In the genomic region with DNA sequence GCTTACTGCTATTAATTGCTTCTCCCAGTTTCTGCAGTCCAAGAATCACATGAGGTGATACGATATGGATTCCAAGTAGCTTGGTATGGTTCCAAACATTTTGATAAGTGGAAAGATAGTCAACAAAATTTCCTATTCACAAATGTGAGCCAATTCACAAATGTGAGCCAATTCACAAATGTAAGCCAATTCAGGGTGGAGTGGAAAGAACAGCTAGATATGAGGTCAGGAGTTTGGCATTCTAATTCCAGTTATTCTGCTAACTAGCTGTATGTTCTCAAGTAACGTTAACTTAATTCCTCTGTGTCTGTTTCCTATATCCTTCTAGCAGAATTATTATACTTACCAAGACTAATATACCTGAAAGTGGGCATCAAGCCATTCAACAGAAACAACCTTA, we compare ENCODE assay signal across 29 cellular contexts. TPM values are rescaled to one million over a fixed set of nuclear protein-coding genes. Genes with fewer than 3 reads are reported as not detected.
A peak's percentile ranks its signal among the peaks of the same experiment; 100 is the strongest.
DNase-seq lines count a peak whose midpoint lies in the region; ATAC-seq and FAIRE-seq lines count a peak whose summit lies in the region.
"Had no signal": no experiment of that assay in that cellular context is flagged by ENCODE, and none has a peak within 500 bp of the region (broad histone marks: within the 10 kb centered on the region; RNA-seq: fewer than 3 reads in every experiment).

No MANE protein-coding gene starts in this region.

- H3K9ac ChIP-seq in rectal smooth muscle tissue (ENCODE audit: low read length) = no peak overlapping the region

- no peak overlapping the region for H3K4me3 Mint-ChIP-seq in T-cell
- H3K4me3 Mint-ChIP-seq: activated CD4-positive, alpha-beta T cell treated with anti-CD3 and anti-CD28 coated beads for 36 hours; immature natural killer cell; T-helper 2 cell treated with Interferon-gamma antibody and Interleukin-4, amounts not matched to agents 5 μg/mL and 100 μg/mL, for 36 hours had no signal

- H3K36me3 ChIP-seq in rectal smooth muscle tissue (ENCODE audit: control insufficient read depth, insufficient read depth, low read length) (no peaks in the 10 kb centered on the region), small intestine (ENCODE audit: control insufficient read depth in 2 of 2, insufficient read depth in 2 of 2, low read length in 2 of 2) (no peaks in the 10 kb centered on the region)
- H3K36me3 ChIP-seq: brain microvascular endothelial cell, neutrophil, vagina had no signal

- peak; percentile 77 for ATAC-seq in Right ventricle myocardium inferior
- ATAC-seq in Right ventricle myocardium superior (ENCODE audit: poor library complexity) = peak; percentile 63
- no peak for ATAC-seq in activated CD4-positive, CD25-positive, alpha-beta regulatory T cell treated with anti-CD3 and anti-CD28 coated beads, Interleukin-2, amount 50 U/mL, for 24 hours
- no peak for ATAC-seq in T-cell (replicated peaks in 1 of 4)
- ATAC-seq: activated CD4-positive, alpha-beta T cell treated with anti-CD3 and anti-CD28 coated beads for 36 hours; foreskin keratinocyte; left colon had no signal

- DNase-seq in Right ventricle myocardium inferior (ENCODE audit: missing footprints) (no peak), cardiac septum (ENCODE audit: low spot score) (no peak), Right ventricle myocardium superior (no peak), small intestine (no peak), hypothalamus (lab: John Stamatoyannopoulos, UW) (no peak), T-cell (no peak)
- DNase-seq: activated CD4-positive, alpha-beta T cell treated with anti-CD3 and anti-CD28 coated beads for 36 hours; activated CD8-positive, alpha-beta memory T cell treated with anti-CD3 and anti-CD28 coated beads for 24 hours; activated gamma-delta T cell; brain microvascular endothelial cell; DMS153; foreskin keratinocyte; GOT3; immature natural killer cell; KG1; left colon; MM.1S; NCI-H1417 treated with DMSO at 0.1 percent for 48 hours; NCI-H2081; NCI-H446; NCI-H82; stimulated activated CD4-positive, alpha-beta T cell treated with anti-CD3 and anti-CD28 coated beads, Interleukin-2, amount 100 ng/mL, for 24 hours; substantia nigra had no signal

- intact Hi-C loops in Right ventricle myocardium inferior (cut with DNase I) (no loop called here), cardiac septum (cut with DNase I) (no loop called here), Right ventricle myocardium superior (cut with DNase I) (no loop called here)

- no peaks in the 10 kb centered on the region for H3K27me3 ChIP-seq in rectal smooth muscle tissue (ENCODE audit: control insufficient read depth, insufficient read depth, low read length)
- H3K27me3 ChIP-seq in small intestine (ENCODE audit: control insufficient read depth in 2 of 2, insufficient read depth in 2 of 2, low read length in 2 of 2) = no peaks in the 10 kb centered on the region
- H3K27me3 ChIP-seq: brain microvascular endothelial cell, hepatocyte, neutrophil, vagina had no signal

- H3K27me3 Mint-ChIP-seq in T-cell = peaks cover 13 to 18% of the 10 kb centered on the region in 2 donors

- WGBS in small intestine, 3 donors = 22 to 37% (median 30%) methylated on average over 2 of the region's 2 CpGs

- no peak for FAIRE-seq in small intestine (lab: Jason Lieb, UNC)

- H3K27ac ChIP-seq in rectal smooth muscle tissue (ENCODE audit: low read depth, low read length) = peak overlapping the region; percentile 10
- no peak overlapping the region for H3K27ac ChIP-seq in small intestine (ENCODE audit: low read depth in 1 of 2, low read length in 1 of 2)
- H3K27ac ChIP-seq: brain microvascular endothelial cell, foreskin keratinocyte, hepatocyte, neutrophil, vagina had no signal

- H3K36me3 Mint-ChIP-seq in T-cell = no peaks in the 10 kb centered on the region
- H3K36me3 Mint-ChIP-seq: immature natural killer cell had no signal

- peaks cover 0 to 3% (median 3%) of the 10 kb centered on the region in 3 donors for H3K9me3 Mint-ChIP-seq in T-cell
- H3K9me3 Mint-ChIP-seq: T-helper 2 cell treated with Interferon-gamma antibody and Interleukin-4, amounts not matched to agents 5 μg/mL and 100 μg/mL, for 36 hours had no signal

- H3K27ac Mint-ChIP-seq in T-cell = no peak overlapping the region
- H3K27ac Mint-ChIP-seq: activated CD4-positive, alpha-beta T cell treated with anti-CD3 and anti-CD28 coated beads for 36 hours; immature natural killer cell; T-helper 2 cell treated with Interferon-gamma antibody and Interleukin-4, amounts not matched to agents 5 μg/mL and 100 μg/mL, for 36 hours had no signal

- no peaks in the 10 kb centered on the region for H3K4me1 ChIP-seq in rectal smooth muscle tissue (ENCODE audit: control insufficient read depth, insufficient read depth, low read length)
- H3K4me1 ChIP-seq in small intestine (ENCODE audit: control insufficient read depth in 2 of 2, insufficient read depth in 1 of 2, low read depth in 1 of 2, low read length in 1 of 2) = no peaks in the 10 kb centered on the region
- H3K4me1 ChIP-seq: foreskin keratinocyte, vagina had no signal

- no peaks in the 10 kb centered on the region for H3K9me3 ChIP-seq in small intestine (ENCODE audit: control insufficient read depth, low read depth)
- H3K9me3 ChIP-seq: neutrophil, vagina had no signal

- CTCF ChIA-PET in T-cell (lab: Charles Lee) = no interaction called here

- POLR2A ChIA-PET in T-cell (lab: Charles Lee) = no interaction called here

- no peaks in the 10 kb centered on the region for H3K4me1 Mint-ChIP-seq in T-cell
- H3K4me1 Mint-ChIP-seq: activated CD4-positive, alpha-beta T cell treated with anti-CD3 and anti-CD28 coated beads for 36 hours; immature natural killer cell had no signal

- H3K4me3 ChIP-seq in rectal smooth muscle tissue (ENCODE audit: low read length) = no peak overlapping the region
- no peak overlapping the region for H3K4me3 ChIP-seq in small intestine (ENCODE audit: low read depth in 1 of 2, low read length in 2 of 2)
- H3K4me3 ChIP-seq: hepatocyte, vagina had no signal

RNA-seq across cellular contexts. Expression of a gene that starts 37.5 kb away (rescaled TPM):
- total RNA-seq in Right ventricle myocardium inferior (29.7 TPM), cardiac septum (26.0 TPM), Right ventricle myocardium superior (28.1 TPM), T-cell (10 to 100 TPM; 11.1 to 21.4 (median 17.5) TPM)
- polyA plus RNA-seq in small intestine = 100 to 1,000 TPM; 121 to 163 (median 149) TPM

Comparison
In these comparisons a context has a peak if more than half of its experiments do, and no peak if none do; other contexts are left out.
1. ATAC-seq: peak in Right ventricle myocardium inferior (single experiment) and Right ventricle myocardium superior (single experiment); none in activated CD4-positive, CD25-positive, alpha-beta regulatory T cell treated with anti-CD3 and anti-CD28 coated beads, Interleukin-2, amount 50 U/mL, for 24 hours (0 of 2) and T-cell (0 of 4).